Comparison of ENCODE assay signal across 16 cellular contexts in the genomic region with DNA sequence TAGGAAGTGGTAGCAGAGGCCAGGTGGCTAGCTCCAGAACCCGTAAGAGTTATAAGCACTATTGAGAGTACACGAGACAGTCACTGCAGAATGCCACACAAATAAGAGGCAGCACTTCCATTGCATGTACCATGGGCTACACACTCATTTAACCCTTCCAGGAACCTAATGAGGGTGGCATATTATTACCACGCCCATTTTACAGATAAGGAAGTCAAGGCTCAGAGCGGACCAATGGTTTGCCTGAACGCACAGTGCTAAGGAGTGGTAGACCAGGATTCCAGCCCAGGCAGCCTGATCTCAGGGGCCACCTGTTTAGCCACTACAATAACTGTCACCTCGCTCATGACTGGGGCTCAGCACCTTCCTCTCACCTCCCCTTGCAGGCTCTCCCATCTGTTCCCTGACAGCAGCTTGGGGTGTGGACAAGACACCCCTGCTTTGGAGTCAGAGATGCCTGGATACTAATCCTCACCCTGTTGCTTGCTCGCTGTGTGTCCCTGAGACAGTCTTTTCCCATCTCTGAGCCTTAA. TPM values are rescaled to one million over a fixed set of nuclear protein-coding genes. Genes with fewer than 3 reads are reported as not detected.
A peak's percentile ranks its signal among the peaks of the same experiment; 100 is the strongest.
DNase-seq lines count a peak whose midpoint lies in the region; ATAC-seq, FAIRE-seq and TF ChIP-seq lines count a peak whose summit lies in the region.
"Had no signal": no experiment of that assay in that cellular context is flagged by ENCODE, and none has a peak within 500 bp of the region (broad histone marks: within the 10 kb centered on the region; RNA-seq: fewer than 3 reads in every experiment).

No MANE protein-coding gene starts in this region.

- peak; percentile 84 for DNase-seq in NCI-H2171 treated with DMSO at 0.1 percent for 48 hours (lab: John Stamatoyannopoulos, UW)
- no peak for DNase-seq in NCI-H2171 (lab: John Stamatoyannopoulos, UW)
- no peak for DNase-seq in effector memory CD8-positive, alpha-beta T cell
- no peak for DNase-seq in kidney
- DNase-seq: caudate nucleus; left lung; NCI-H1694 treated with DMSO at 0.1 percent for 48 hours; SHP77 treated with DMSO at 0.1 percent for 48 hours; stimulated activated CD4-positive, alpha-beta T cell treated with anti-CD3 and anti-CD28 coated beads, Interleukin-15, amount 100 ng/mL, for 24 hours had no signal

- H3K4me3 Mint-ChIP-seq in effector memory CD8-positive, alpha-beta T cell, result peak overlapping the region in 1 of 2 donors; percentile 53

- no peaks in the 10 kb centered on the region for H3K9me2 ChIP-seq in DOHH2 (replicated peaks; ENCODE audit: control insufficient read depth, low read length)
- no peaks in the 10 kb centered on the region for H3K9me2 ChIP-seq in SU-DHL-6 (replicated peaks; ENCODE audit: insufficient read depth, low read length)

- intact Hi-C loops in kidney (cut with DNase I), result no loop called here

- peaks cover 10% of the 10 kb centered on the region for H3K36me3 Mint-ChIP-seq in effector memory CD8-positive, alpha-beta T cell (ENCODE audit: insufficient read depth)

- no peaks in the 10 kb centered on the region for H3K9me3 Mint-ChIP-seq in effector memory CD8-positive, alpha-beta T cell

- H3K36me3 ChIP-seq in DOHH2 (ENCODE audit: control insufficient read depth, low read length) (peaks cover 9% of the 10 kb centered on the region), SU-DHL-6 (ENCODE audit: low read length) (no peaks in the 10 kb centered on the region), kidney (ENCODE audit: control insufficient read depth in 1 of 2, insufficient read depth in 2 of 2, low read length in 2 of 2) (no peaks in the 10 kb centered on the region)
- H3K36me3 ChIP-seq: left lung, prostate gland had no signal

- no peak for ATAC-seq in effector memory CD8-positive, alpha-beta T cell (replicated peaks)
- ATAC-seq in HG03342 (IDR thresholded peaks at IDR 0.05; ENCODE audit: unreplicated experiment), result no peak
- ATAC-seq in HG03378 (IDR thresholded peaks at IDR 0.05; ENCODE audit: unreplicated experiment), result no peak
- ATAC-seq: left lung had no signal

- TF ChIP-seq CTCF in DOHH2 (IDR thresholded peaks at IDR 0.05; ENCODE audit: low read depth, low read length, poor library complexity, severe bottlenecking) (no peak), SU-DHL-6 (IDR thresholded peaks at IDR 0.05; ENCODE audit: insufficient read depth, low read length, poor library complexity, severe bottlenecking) (no peak), kidney (IDR thresholded peaks at IDR 0.05; ENCODE audit: borderline replicate concordance, extremely low read depth, insufficient read depth) (no peak)

- H3K4me3 ChIP-seq in DOHH2 (ENCODE audit: low read length) (peak overlapping the region; percentile 62), SU-DHL-6 (ENCODE audit: insufficient read depth, low read length, poor library complexity, severe bottlenecking) (no peak overlapping the region), kidney (ENCODE audit: low read length in 2 of 2) (no peak overlapping the region)
- H3K4me3 ChIP-seq: left lung, prostate gland had no signal

- no peaks in the 10 kb centered on the region for H3K27me3 Mint-ChIP-seq in effector memory CD8-positive, alpha-beta T cell

- H3K4me1 ChIP-seq in DOHH2 (ENCODE audit: control insufficient read depth, low read length) (peaks cover 96% of the 10 kb centered on the region), kidney (ENCODE audit: control insufficient read depth in 1 of 2, insufficient read depth in 1 of 2, low read depth in 1 of 2, low read length in 2 of 2) (peaks cover 0 to 1% of the 10 kb centered on the region in 2 donors)
- H3K4me1 ChIP-seq: left lung, prostate gland had no signal

- no peak overlapping the region for H2AFZ ChIP-seq in SU-DHL-6 (ENCODE audit: low read depth, low read length, severe bottlenecking)

- FAIRE-seq in kidney (lab: Jason Lieb, UNC), result no peak

- H3K9ac ChIP-seq in SU-DHL-6 (ENCODE audit: low read length), result peak overlapping the region; percentile 54
- H3K9ac ChIP-seq in kidney (ENCODE audit: low read length in 2 of 2), result no peak overlapping the region

- H3K27me3 ChIP-seq in DOHH2 (ENCODE audit: control insufficient read depth, low read length) (no peaks in the 10 kb centered on the region), SU-DHL-6 (ENCODE audit: low read length) (no peaks in the 10 kb centered on the region)

- H3K9me3 ChIP-seq in DOHH2 (ENCODE audit: control insufficient read depth, insufficient read depth, low read length) (no peaks in the 10 kb centered on the region), SU-DHL-6 (ENCODE audit: insufficient read depth, low read length) (no peaks in the 10 kb centered on the region), kidney (ENCODE audit: control insufficient read depth in 1 of 2, low read length in 2 of 2) (no peaks in the 10 kb centered on the region)
- H3K9me3 ChIP-seq: left lung, prostate gland had no signal

- H3K4me1 Mint-ChIP-seq in effector memory CD8-positive, alpha-beta T cell (ENCODE audit: low read depth in 2 of 2), result peaks cover 42 to 45% of the 10 kb centered on the region in 2 donors

- peak overlapping the region; percentile 75 for H3K4me2 ChIP-seq in DOHH2 (ENCODE audit: low read length)
- peak overlapping the region; percentile 64 for H3K4me2 ChIP-seq in SU-DHL-6 (ENCODE audit: low read depth, low read length, poor library complexity, severe bottlenecking)

- H3K79me2 ChIP-seq in DOHH2 (ENCODE audit: control insufficient read depth, low read length), result no peaks in the 10 kb centered on the region
- no peaks in the 10 kb centered on the region for H3K79me2 ChIP-seq in SU-DHL-6 (ENCODE audit: insufficient read depth, low read length)

- H3K27ac ChIP-seq in DOHH2 (ENCODE audit: low read depth, low read length), result peak overlapping the region; percentile 93
- H3K27ac ChIP-seq in SU-DHL-6 (ENCODE audit: low read depth, low read length), result peak overlapping the region; percentile 93
- H3K27ac ChIP-seq in kidney (ENCODE audit: low read depth in 2 of 2, low read length in 2 of 2), result no peak overlapping the region
- H3K27ac ChIP-seq: 22Rv1, C4-2B, prostate gland had no signal

- peak overlapping the region; percentile 79 to 86 for H3K27ac Mint-ChIP-seq in effector memory CD8-positive, alpha-beta T cell

- H3F3A ChIP-seq in DOHH2 (ENCODE audit: control insufficient read depth, insufficient read depth) (peaks cover 55% of the 10 kb centered on the region), SU-DHL-6 (ENCODE audit: insufficient read depth) (peaks cover 55% of the 10 kb centered on the region)

- H4K20me1 ChIP-seq in DOHH2 (ENCODE audit: control insufficient read depth, insufficient read depth, low read depth, low read length) (no peaks in the 10 kb centered on the region), SU-DHL-6 (ENCODE audit: low read depth, low read length) (no peaks in the 10 kb centered on the region)

RNA-seq across cellular contexts. Expression of a gene that starts 54.9 kb away (rescaled TPM):
- total RNA-seq in kidney, result 97.8 TPM
- polyA plus RNA-seq in kidney (ENCODE audit: insufficient read depth, low read depth, low replicate concordance), result 157 TPM

Comparison
In these comparisons a context has a peak if more than half of its experiments do, and no peak if none do; other contexts are left out.
1. H3K27ac ChIP-seq: peak in DOHH2 (single experiment) and SU-DHL-6 (single experiment); none in kidney (0 of 2).